9 cellular contexts compared by ENCODE assay signal in genomic region chr1:938088-938683, GRCh38. TPM values are rescaled to one million over a fixed set of nuclear protein-coding genes. Genes with fewer than 3 reads are reported as not detected.
DNase-seq lines count a peak whose midpoint lies in the region; ATAC-seq, FAIRE-seq and TF ChIP-seq lines count a peak whose summit lies in the region.
"Had no signal": no experiment of that assay in that cellular context is flagged by ENCODE, and none has a peak within 500 bp of the region (broad histone marks: within the 10 kb centered on the region; RNA-seq: fewer than 3 reads in every experiment).

No MANE protein-coding gene starts in this region.

- TF ChIP-seq POLR2A in H54 (IDR thresholded peaks at IDR 0.05; ENCODE audit: low read depth, low read length), result no peak

- H3K36me3 ChIP-seq in adipocyte (ENCODE audit: control insufficient read depth, insufficient read depth, low read length, severe bottlenecking), result no peaks in the 10 kb centered on the region

- H3K4me3 ChIP-seq in adipocyte (ENCODE audit: low read length), result no peak overlapping the region

- peak; percentile 65 for FAIRE-seq in H54 (lab: Jason Lieb, UNC)

- no peaks in the 10 kb centered on the region for H3K9me3 ChIP-seq in adipocyte (ENCODE audit: control insufficient read depth, low read length)

- no peak for ATAC-seq in HG02678 (IDR thresholded peaks at IDR 0.05; ENCODE audit: unreplicated experiment)

- no peaks in the 10 kb centered on the region for H3K27me3 ChIP-seq in adipocyte (replicated peaks; ENCODE audit: control insufficient read depth, insufficient read depth, low read length)

- no peak overlapping the region for H3K9ac ChIP-seq in adipocyte (ENCODE audit: low read length)

- DNase-seq in A172 (ENCODE audit: low spot score), result peak; percentile 79
- DNase-seq in H54 (ENCODE audit: insufficient read length, low spot score), result peak; percentile 88
- DNase-seq in adipocyte (ENCODE audit: low read depth), result peak; percentile 50
- peak; percentile 42 for DNase-seq in kidney glomerular epithelial cell (lab: John Stamatoyannopoulos, UW)
- DNase-seq in superior temporal gyrus (ENCODE audit: extremely low spot score), result no peak
- no peak for DNase-seq in NCI-H2029 treated with DMSO at 0.1 percent for 48 hours (lab: John Stamatoyannopoulos, UW)
- no peak for DNase-seq in epidermal melanocyte (ENCODE audit: insufficient read length, low spot score)

- peaks cover 28% of the 10 kb centered on the region for H3K4me1 ChIP-seq in adipocyte (ENCODE audit: control insufficient read depth, insufficient read depth, low read length)

RNA-seq across cellular contexts. Expression of gene SAMD11, which starts 14.5 kb away (rescaled TPM):
- 37.0 and 62.7 TPM in 2 replicates for total RNA-seq in A172 (2014; rRNA removed; shearing (Covaris generic))

RNA-seq across cellular contexts. Expression of gene NOC2L, which starts 20.9 kb away (rescaled TPM):
- 68.7 and 72.8 TPM in 2 replicates for total RNA-seq in A172 (2014; rRNA removed; shearing (Covaris generic))

RNA-seq across cellular contexts. Expression of gene KLHL17, which starts 22.2 kb away (rescaled TPM):
- total RNA-seq in A172 (2014; rRNA removed; shearing (Covaris generic)), result 2.9 and 8.0 TPM in 2 replicates

RNA-seq across cellular contexts. Expression of gene PLEKHN1, which starts 28.1 kb away (rescaled TPM):
- total RNA-seq in A172 (2014; rRNA removed; shearing (Covaris generic)), result 0.62 and 0.93 TPM in 2 replicates

RNA-seq across cellular contexts. Expression of gene PERM1, which starts 43.7 kb away (rescaled TPM):
- total RNA-seq in A172 (2014; rRNA removed; shearing (Covaris generic)), result 0.29 TPM in 1 of 2 replicates, not detected in the other
- total RNA-seq: LHCN-M2 had no signal

Comparison
In these comparisons a context has a peak if more than half of its experiments do, and no peak if none do; other contexts are left out.
1. DNase-seq: peak in A172 (single experiment), H54 (single experiment), adipocyte (single experiment) and kidney glomerular epithelial cell (single experiment); none in superior temporal gyrus (single experiment), NCI-H2029 treated with DMSO at 0.1 percent for 48 hours (single experiment) and epidermal melanocyte (single experiment).